8 cellular contexts compared by ENCODE assay signal in genomic region chr11:76380977-76381719, GRCh38. TPM values are rescaled to one million over a fixed set of nuclear protein-coding genes. Genes with fewer than 3 reads are reported as not detected.
A peak's percentile ranks its signal among the peaks of the same experiment; 100 is the strongest.
DNase-seq lines count a peak whose midpoint lies in the region; ATAC-seq and TF ChIP-seq lines count a peak whose summit lies in the region.

Gene GVQW3, plus strand, starts transcription at chr11:76381323. Its CDS starts 506 bp downstream, at chr11:76381829.
Gene THAP12, minus strand, starts transcription at chr11:76381132. Its CDS starts 296 bp downstream, at chr11:76380836.

- H3K9me3 ChIP-seq in OCI-LY1 (ENCODE audit: low read length) (no peaks in the 10 kb centered on the region), mucosa of rectum (ENCODE audit: control insufficient read depth in 2 of 2, low read length in 2 of 2) (no peaks in the 10 kb centered on the region)

- peak; percentile 76 for ATAC-seq in GM21528 (IDR thresholded peaks at IDR 0.05; ENCODE audit: low FRiP score, unreplicated experiment)

- H3K27me3 ChIP-seq in OCI-LY1 (ENCODE audit: insufficient read depth, low read length) (no peaks in the 10 kb centered on the region), mucosa of rectum (ENCODE audit: control insufficient read depth in 2 of 2, insufficient read depth in 2 of 2, low read length in 2 of 2) (no peaks in the 10 kb centered on the region)

- DNase-seq in DMS153 treated with DMSO at 0.1 percent for 48 hours (lab: John Stamatoyannopoulos, UW; ENCODE audit: unreplicated experiment) (peak; percentile 97), HuH-7.5 (ENCODE audit: low spot score) (peak; percentile 97), activated T-cell treated with anti-CD3 and anti-CD28 coated beads for 24 hours (ENCODE audit: low read depth) (peak; percentile 97), epithelial cell of proximal tubule (ENCODE audit: low read depth) (peak; percentile 56)
- DNase-seq in stimulated activated CD8-positive, alpha-beta memory T cell treated with anti-CD3 and anti-CD28 coated beads, Interleukin-4, amount 100 ng/mL, for 4 hours (ENCODE audit: low read depth in 2 of 2, low spot score in 1 of 2), result peak; percentile 93 to 95

- H4K20me1 ChIP-seq in OCI-LY1 (ENCODE audit: insufficient read depth, low read length), result no peaks in the 10 kb centered on the region

- H2AFZ ChIP-seq in OCI-LY1 (ENCODE audit: low read length), result peak within 1 kb of the TSS; percentile 65; the same call in 1 of the 2 replicates

- H3F3A ChIP-seq in OCI-LY1 (ENCODE audit: insufficient read depth, low read length), result no peaks in the 10 kb centered on the region

- peaks cover 43% of the 10 kb centered on the region for H3K79me2 ChIP-seq in OCI-LY1 (ENCODE audit: insufficient read depth, low read length)

- peak within 1 kb of the TSS; percentile 33 for H3K27ac ChIP-seq in OCI-LY1 (ENCODE audit: low read depth, low read length, poor library complexity, severe bottlenecking)
- peak within 1 kb of the TSS; percentile 56 to 78 for H3K27ac ChIP-seq in mucosa of rectum (ENCODE audit: low read depth in 2 of 2, low read length in 2 of 2)

- H3K4me3 ChIP-seq in OCI-LY1 (ENCODE audit: low read depth, low read length, poor library complexity, severe bottlenecking) (peak within 1 kb of the TSS; percentile 98), epithelial cell of proximal tubule (ENCODE audit: low read depth, low read length) (peak within 1 kb of the TSS; percentile 92), mucosa of rectum (ENCODE audit: low read length in 2 of 2) (peak within 1 kb of the TSS; percentile 94 to 97)

- TF ChIP-seq CTCF in OCI-LY1 (IDR thresholded peaks at IDR 0.05; ENCODE audit: low read length) (0 out of 2 replicates have a peak, but pooled peaks have one; percentile 5), epithelial cell of proximal tubule (conservative IDR thresholded peaks at IDR 0.05; ENCODE audit: low read depth, low read length) (no peak)

- H3K4me1 ChIP-seq in OCI-LY1 (ENCODE audit: insufficient read depth, low read length, severe bottlenecking), result peaks cover 51% of the 10 kb centered on the region
- H3K4me1 ChIP-seq in mucosa of rectum (ENCODE audit: control insufficient read depth in 2 of 2, insufficient read depth in 2 of 2, low read length in 2 of 2), result peaks cover 29 to 33% of the 10 kb centered on the region in 2 donors

- H3K36me3 ChIP-seq in OCI-LY1 (ENCODE audit: insufficient read depth, low read length), result no peaks in the 10 kb centered on the region; the same call in 1 of the 2 replicates
- no peaks in the 10 kb centered on the region for H3K36me3 ChIP-seq in mucosa of rectum (ENCODE audit: control insufficient read depth in 2 of 2, insufficient read depth in 2 of 2, low read length in 2 of 2)

- H3K9ac ChIP-seq in OCI-LY1 (ENCODE audit: low read length) (peak within 1 kb of the TSS; percentile 95), mucosa of rectum (ENCODE audit: low read depth in 1 of 2, low read length in 2 of 2) (peak within 1 kb of the TSS; percentile 49 to 77)

- H3K9me2 ChIP-seq in OCI-LY1 (ENCODE audit: low read depth, low read length), result no peaks in the 10 kb centered on the region

- H3K4me2 ChIP-seq in OCI-LY1 (ENCODE audit: low read length), result peak within 1 kb of the TSS; percentile 100

RNA-seq across cellular contexts. Expression of gene GVQW3, which starts in this region (rescaled TPM):
- 0.87 and 7.0 TPM in 2 replicates for total RNA-seq in epithelial cell of proximal tubule

RNA-seq across cellular contexts. Expression of gene THAP12, which starts in this region (rescaled TPM):
- total RNA-seq in epithelial cell of proximal tubule, result 24.1 and 27.5 TPM in 2 replicates

Comparison
In these comparisons a context has a peak if more than half of its experiments do, and no peak if none do; other contexts are left out.
1. Peak in every context shown above with its lines: DNase-seq, ATAC-seq, H3K4me3 ChIP-seq and H3K27ac ChIP-seq.